ENCODE assay signal across 23 cellular contexts in genomic region chr11:113238721-113239120, GRCh38.
DNase-seq lines count a peak whose midpoint lies in the region; ATAC-seq and TF ChIP-seq lines count a peak whose summit lies in the region.
"Had no signal": no experiment of that assay in that cellular context is flagged by ENCODE, and none has a peak within 500 bp of the region (broad histone marks: within the 10 kb centered on the region; RNA-seq: fewer than 3 reads in every experiment).

No MANE protein-coding gene starts in this region.

- H3K4me3 Mint-ChIP-seq in naive thymus-derived CD8-positive, alpha-beta T cell = no peak overlapping the region
- H3K4me3 Mint-ChIP-seq: CD14-positive monocyte; CD4-positive, alpha-beta T cell; CD8-positive, alpha-beta memory T cell; GM23338; H9 had no signal

- no peak overlapping the region for H3K27ac Mint-ChIP-seq in naive thymus-derived CD8-positive, alpha-beta T cell
- H3K27ac Mint-ChIP-seq: CD14-positive monocyte; CD4-positive, alpha-beta T cell; CD8-positive, alpha-beta memory T cell; GM23338; H9 had no signal

- peaks cover 13 to 45% (median 24%) of the 10 kb centered on the region in 5 donors for H3K27me3 Mint-ChIP-seq in naive thymus-derived CD8-positive, alpha-beta T cell

- no peaks in the 10 kb centered on the region for H3K9me3 Mint-ChIP-seq in naive thymus-derived CD8-positive, alpha-beta T cell
- H3K9me3 Mint-ChIP-seq: CD4-positive, alpha-beta T cell; CD8-positive, alpha-beta memory T cell; GM23338; H9 had no signal

- TF ChIP-seq POLR2A in GM18505 (IDR thresholded peaks at IDR 0.05; ENCODE audit: borderline replicate concordance, extremely low read depth, insufficient read depth, insufficient read length) = no peak

- ATAC-seq in naive thymus-derived CD8-positive, alpha-beta T cell = no peak
- no peak for ATAC-seq in GM18505 (IDR thresholded peaks at IDR 0.05; ENCODE audit: unreplicated experiment)
- ATAC-seq: A549, GM12878, GM23338, HCT116 had no signal

- H3K36me3 Mint-ChIP-seq in naive thymus-derived CD8-positive, alpha-beta T cell = no peaks in the 10 kb centered on the region
- H3K36me3 Mint-ChIP-seq: CD14-positive monocyte; CD8-positive, alpha-beta memory T cell had no signal

- POLR2A ChIA-PET in naive thymus-derived CD8-positive, alpha-beta T cell (lab: Charles Lee) = interaction anchor here (0.7 kb wide), 1 partner anchor 1655 kb away, joined by 4 read pairs; no protein-coding TSS in a partner anchor

- peaks cover 6 to 11% (median 10%) of the 10 kb centered on the region in 4 donors for H3K4me1 Mint-ChIP-seq in naive thymus-derived CD8-positive, alpha-beta T cell

- peak; percentile 5 for DNase-seq in NCI-H2196 (lab: John Stamatoyannopoulos, UW; ENCODE audit: unreplicated experiment)
- DNase-seq in NCI-H2196 treated with DMSO at 0.1 percent for 48 hours (lab: John Stamatoyannopoulos, UW; ENCODE audit: unreplicated experiment) = no peak
- peak; percentile 75 for DNase-seq in DMS53 treated with DMSO at 0.1 percent for 48 hours (lab: John Stamatoyannopoulos, UW; ENCODE audit: unreplicated experiment)
- DNase-seq in RPMI8226 = peak; percentile 93
- DNase-seq in naive thymus-derived CD8-positive, alpha-beta T cell = no peak
- DNase-seq in foreskin melanocyte = no peak
- DNase-seq: ACHN; AML-193; BE2C; Calu3; CD4-positive, alpha-beta T cell; CD8-positive, alpha-beta memory T cell; COR-L47; DMS79; EL; GDM1; H9 had no signal

Comparison
In these comparisons a context has a peak if more than half of its experiments do, and no peak if none do; other contexts are left out.
1. DNase-seq: peak in NCI-H2196 (single experiment), DMS53 treated with DMSO at 0.1 percent for 48 hours (single experiment) and RPMI8226 (single experiment); none in NCI-H2196 treated with DMSO at 0.1 percent for 48 hours (single experiment), naive thymus-derived CD8-positive, alpha-beta T cell (0 of 10) and foreskin melanocyte (single experiment).